In genomic region chr21:38326429-38326828, GRCh38 we compare ENCODE assay signal across 12 cellular contexts.
"Had no signal": no experiment of that assay in that cellular context is flagged by ENCODE, and none has a peak within 500 bp of the region (broad histone marks: within the 10 kb centered on the region; RNA-seq: fewer than 3 reads in every experiment).

No MANE protein-coding gene starts in this region.

- H3K4me1 ChIP-seq: parathyroid adenoma had no signal

- H3K4me1 Mint-ChIP-seq: stimulated activated effector memory CD8-positive, alpha-beta T cell treated with anti-CD3 and anti-CD28 coated beads, Interleukin-12 subunit alpha, Interleukin-12 subunit beta, amount 100 ng/mL, for 72 hours had no signal

- ATAC-seq: stimulated activated effector memory CD8-positive, alpha-beta T cell treated with anti-CD3 and anti-CD28 coated beads, Interleukin-12 subunit alpha, Interleukin-12 subunit beta, amount 100 ng/mL, for 72 hours; T-helper 17 cell had no signal

- H2AFZ ChIP-seq: parathyroid adenoma had no signal

- H3K79me2 ChIP-seq: parathyroid adenoma had no signal

- H3K27me3 Mint-ChIP-seq: activated naive CD8-positive, alpha-beta T cell treated with anti-CD3 and anti-CD28 coated beads for 36 hours; brain; T-helper 17 cell had no signal

- H3K4me3 Mint-ChIP-seq: activated naive CD8-positive, alpha-beta T cell treated with anti-CD3 and anti-CD28 coated beads for 36 hours; brain; stimulated activated effector memory CD8-positive, alpha-beta T cell treated with anti-CD3 and anti-CD28 coated beads, Interleukin-12 subunit alpha, Interleukin-12 subunit beta, amount 100 ng/mL, for 72 hours; T-helper 17 cell had no signal

- H3K9me3 ChIP-seq: thoracic aorta had no signal

- DNase-seq: activated CD4-positive, alpha-beta T cell treated with anti-CD3 and anti-CD28 coated beads for 48 hours; activated naive CD8-positive, alpha-beta T cell treated with anti-CD3 and anti-CD28 coated beads for 36 hours; cortex of kidney; effector CD4-positive, alpha-beta T cell; head of caudate nucleus; kidney glomerular epithelial cell; midbrain; T-helper 17 cell had no signal

- H3K9ac ChIP-seq: parathyroid adenoma had no signal

- H3K27ac ChIP-seq: parathyroid adenoma, thoracic aorta had no signal

- H3K27ac Mint-ChIP-seq: activated naive CD8-positive, alpha-beta T cell treated with anti-CD3 and anti-CD28 coated beads for 36 hours; brain; stimulated activated effector memory CD8-positive, alpha-beta T cell treated with anti-CD3 and anti-CD28 coated beads, Interleukin-12 subunit alpha, Interleukin-12 subunit beta, amount 100 ng/mL, for 72 hours; T-helper 17 cell had no signal

- H3K4me3 ChIP-seq: thoracic aorta had no signal

- H3K36me3 ChIP-seq: thoracic aorta had no signal

- H3K36me3 Mint-ChIP-seq: activated naive CD8-positive, alpha-beta T cell treated with anti-CD3 and anti-CD28 coated beads for 36 hours; brain; stimulated activated effector memory CD8-positive, alpha-beta T cell treated with anti-CD3 and anti-CD28 coated beads, Interleukin-12 subunit alpha, Interleukin-12 subunit beta, amount 100 ng/mL, for 72 hours had no signal

- H3K9me3 Mint-ChIP-seq: activated naive CD8-positive, alpha-beta T cell treated with anti-CD3 and anti-CD28 coated beads for 36 hours; stimulated activated effector memory CD8-positive, alpha-beta T cell treated with anti-CD3 and anti-CD28 coated beads, Interleukin-12 subunit alpha, Interleukin-12 subunit beta, amount 100 ng/mL, for 72 hours had no signal
